ENCODE assay signal across 8 cellular contexts in the genomic region with DNA sequence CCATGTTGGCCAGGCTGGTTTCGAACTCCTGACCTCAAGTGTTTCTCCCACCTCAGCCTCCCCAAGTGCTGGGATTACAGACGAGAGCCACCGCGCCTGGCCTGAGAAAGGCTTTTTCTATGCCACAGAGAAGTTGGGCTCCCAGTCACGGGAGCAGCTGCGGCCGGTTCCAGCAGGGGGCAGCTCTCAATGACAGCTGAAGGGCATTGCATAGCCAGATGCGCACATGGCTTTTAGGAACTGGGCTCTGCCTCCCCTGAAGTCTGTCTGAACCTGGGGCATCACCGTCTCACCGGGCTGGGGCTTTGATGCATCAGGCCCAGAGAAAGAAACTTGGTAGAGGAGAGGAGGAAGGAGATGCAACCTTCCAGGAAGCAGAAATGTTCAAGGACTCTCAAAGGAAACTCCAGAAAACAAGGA.
DNase-seq lines count a peak whose midpoint lies in the region; ATAC-seq, FAIRE-seq and TF ChIP-seq lines count a peak whose summit lies in the region.

No MANE protein-coding gene starts in this region.

- intact Hi-C loops in ovary (cut with DNase I), result loop anchor here in 1 of 4 donors (5.0 kb wide), 1 partner anchor 87 kb away; no protein-coding TSS in a partner anchor

- 13 to 21% (median 16%) methylated on average over 10 of the region's 10 CpGs for WGBS in ovary, 3 donors

- H3K27me3 ChIP-seq in ovary, result no peaks in the 10 kb centered on the region

- H3K4me1 ChIP-seq in ovary (ENCODE audit: insufficient read depth), result peaks cover 6% of the 10 kb centered on the region

- TF ChIP-seq CTCF in AG04449 (IDR thresholded peaks at IDR 0.05; ENCODE audit: insufficient read depth, low read length, missing control alignments), result peak; percentile 92
- peak; percentile 84 for TF ChIP-seq CTCF in fibroblast of villous mesenchyme (IDR thresholded peaks at IDR 0.05; ENCODE audit: insufficient read depth, low read depth, low read length)
- peak; percentile 35 to 64 (median 45) for TF ChIP-seq CTCF in ovary (IDR thresholded peaks at IDR 0.05)

- CTCF ChIA-PET in AG04449 (lab: Yijun Ruan, JAX), result interaction anchor here (0.7 to 5.2 kb wide), 32 partner anchors 9 to 507 kb away, joined by 3 to 47 read pairs (median 4); partner anchors contain the start of gene SDC1

- H3K9me3 ChIP-seq in ovary, result no peaks in the 10 kb centered on the region

- no peak for TF ChIP-seq EP300 in ovary (IDR thresholded peaks at IDR 0.05)

- no peak overlapping the region for H3K27ac ChIP-seq in ovary

- H3K4me3 ChIP-seq in AG04449 (ENCODE audit: low read depth, low read length), result no peak overlapping the region
- H3K4me3 ChIP-seq in fibroblast of villous mesenchyme (ENCODE audit: low read depth, low read length), result no peak overlapping the region
- H3K4me3 ChIP-seq in ovary, result no peak overlapping the region

- TF ChIP-seq POLR2A in GM12891 (IDR thresholded peaks at IDR 0.05; ENCODE audit: low read depth, low read length) (no peak), ovary (IDR thresholded peaks at IDR 0.05) (no peak)

- ATAC-seq in HG02763 (IDR thresholded peaks at IDR 0.05; ENCODE audit: unreplicated experiment), result peak; percentile 73

- H3K36me3 ChIP-seq in ovary, result no peaks in the 10 kb centered on the region

- no peak for DNase-seq in AG04449 (ENCODE audit: low read depth, low spot score)
- peak; percentile 71 for DNase-seq in GM12891 (ENCODE audit: insufficient read length, low spot score)
- peak; percentile 75 for DNase-seq in NCI-H1694 (lab: John Stamatoyannopoulos, UW)
- peak; percentile 53 to 54 for DNase-seq in activated CD4-positive, alpha-beta T cell treated with anti-CD3 and anti-CD28 coated beads, Interleukin-2, amount 50 U/mL, for 48 hours
- DNase-seq in fibroblast of villous mesenchyme (ENCODE audit: low read depth), result peak; percentile 70
- peak; percentile 58 to 85 (median 68) for DNase-seq in ovary
- no peak for DNase-seq in NK-92 (lab: John Stamatoyannopoulos, UW; ENCODE audit: unreplicated experiment)

- POLR2A ChIA-PET in AG04449 (lab: Yijun Ruan, JAX), result no interaction called here

- FAIRE-seq in GM12891 (lab: Jason Lieb, UNC), result peak; percentile 87

TF ChIP-seq in GM12891, 5 proteins besides CTCF, POLR2A, EP300 and RAD21:
- no peak for TF ChIP-seq PAX5 (IDR thresholded peaks at IDR 0.05; ENCODE audit: insufficient read depth, low read length, severe bottlenecking)
- TF ChIP-seq POU2F2 (IDR thresholded peaks at IDR 0.05; ENCODE audit: low read depth, low read length), result peak; percentile 44; the same call in 1 of the 2 replicates
- peak; percentile 35; the same call in 1 of the 2 replicates for TF ChIP-seq SPI1 (IDR thresholded peaks at IDR 0.05; ENCODE audit: low read depth, low read length)
- no peak for TF ChIP-seq POLR2AphosphoS5 (IDR thresholded peaks at IDR 0.05; ENCODE audit: low read depth, low read length)
- no peak for TF ChIP-seq TAF1 (IDR thresholded peaks at IDR 0.05; ENCODE audit: low read depth, low read length)

Comparison
In these comparisons a context has a peak if more than half of its experiments do, and no peak if none do; other contexts are left out.
1. DNase-seq: peak in GM12891 (single experiment), NCI-H1694 (single experiment), activated CD4-positive, alpha-beta T cell treated with anti-CD3 and anti-CD28 coated beads, Interleukin-2, amount 50 U/mL, for 48 hours (2 of 2), fibroblast of villous mesenchyme (single experiment) and ovary (5 of 5); none in AG04449 (single experiment) and NK-92 (single experiment).
2. Peak in every context shown above with its lines, with median percentiles within 50 percentile points of each other: CTCF ChIP-seq.